ENCODE assay signal across 9 cellular contexts in the genomic region with DNA sequence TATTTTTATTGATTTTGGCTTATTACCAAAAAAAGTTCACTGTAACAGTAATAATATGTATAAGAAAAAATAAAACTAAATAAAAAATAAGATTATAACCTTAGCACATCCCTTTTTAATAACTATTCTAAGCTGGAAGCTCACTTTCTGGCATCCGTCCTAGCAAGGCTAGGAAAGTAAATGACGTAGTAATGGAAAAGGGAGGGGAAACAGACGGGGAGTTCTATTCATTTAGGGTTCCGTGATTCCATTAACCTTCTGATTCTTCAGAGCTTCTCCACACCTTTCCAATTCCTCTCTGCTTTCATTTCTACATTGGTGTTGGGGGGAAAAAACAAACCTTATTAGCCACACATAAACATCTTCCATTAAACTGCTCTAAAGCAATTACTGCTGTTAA.
DNase-seq lines count a peak whose midpoint lies in the region; TF ChIP-seq lines count a peak whose summit lies in the region.
"Had no signal": no experiment of that assay in that cellular context is flagged by ENCODE, and none has a peak within 500 bp of the region (broad histone marks: within the 10 kb centered on the region; RNA-seq: fewer than 3 reads in every experiment).

No MANE protein-coding gene starts in this region.

- peak overlapping the region; percentile 14; the same call in 1 of the 2 replicates for H3K27ac ChIP-seq in VCaP
- H3K27ac ChIP-seq in hepatocyte, result no peak overlapping the region
- H3K27ac ChIP-seq in subcutaneous abdominal adipose tissue (ENCODE audit: low read depth, low read length), result no peak overlapping the region

- no peaks in the 10 kb centered on the region for H3K27me3 ChIP-seq in hepatocyte
- H3K27me3 ChIP-seq in subcutaneous abdominal adipose tissue (ENCODE audit: control insufficient read depth in 5 of 5, insufficient read depth in 4 of 5, low read length in 5 of 5), result no peaks in the 10 kb centered on the region

- H3K4me3 ChIP-seq in hepatocyte (no peak overlapping the region), subcutaneous abdominal adipose tissue (ENCODE audit: low read depth in 1 of 5, low read length in 5 of 5) (peak overlapping the region; percentile 30 to 80 (median 62))
- H3K4me3 ChIP-seq: K562 had no signal

- DNase-seq in HT-29 (ENCODE audit: low spot score) (peak; percentile 9), hepatocyte (ENCODE audit: low spot score) (no peak), NOMO-1 treated with DMSO at 0.1 percent for 48 hours (lab: John Stamatoyannopoulos, UW; ENCODE audit: unreplicated experiment) (no peak), CD14-positive monocyte (ENCODE audit: low spot score) (no peak)
- no peak for DNase-seq in activated T-helper 2 cell treated with anti-CD3 and anti-CD28 coated beads, Interferon-gamma antibody, Interleukin-2, Interleukin-4, amounts not matched to agents 10 μg/mL and 5 μg/mL and 100 μg/mL, durations not matched to agents 14 hours and 24 hours and 36 hours (ENCODE audit: low spot score)
- DNase-seq in activated CD4-positive, alpha-beta T cell treated with anti-CD3 and anti-CD28 coated beads for 4 hours, result no peak

- peaks cover 14% of the 10 kb centered on the region for H3K27me3 Mint-ChIP-seq in activated T-helper 2 cell treated with anti-CD3 and anti-CD28 coated beads, Interferon-gamma antibody, Interleukin-2, Interleukin-4, amounts not matched to agents 10 μg/mL and 5 μg/mL and 100 μg/mL, durations not matched to agents 14 hours and 24 hours and 36 hours (ENCODE audit: low read depth)
- H3K27me3 Mint-ChIP-seq in CD14-positive monocyte (ENCODE audit: low read depth in 3 of 3), result peaks cover 11 to 25% (median 12%) of the 10 kb centered on the region in 3 donors

- H3K9me2 ChIP-seq in hepatocyte (replicated peaks; ENCODE audit: insufficient read depth), result no peaks in the 10 kb centered on the region

- WGBS in hepatocyte (ENCODE audit: low lambda C conversion rate, missing lambda C conversion rate), result 77% methylated on average over 4 of the region's 4 CpGs

- no peaks in the 10 kb centered on the region for H3K4me1 Mint-ChIP-seq in activated T-helper 2 cell treated with anti-CD3 and anti-CD28 coated beads, Interferon-gamma antibody, Interleukin-2, Interleukin-4, amounts not matched to agents 10 μg/mL and 5 μg/mL and 100 μg/mL, durations not matched to agents 14 hours and 24 hours and 36 hours (ENCODE audit: low read depth)
- H3K4me1 Mint-ChIP-seq in CD14-positive monocyte, result peaks cover 9% of the 10 kb centered on the region

- no peak overlapping the region for H3K4me3 Mint-ChIP-seq in activated T-helper 2 cell treated with anti-CD3 and anti-CD28 coated beads, Interferon-gamma antibody, Interleukin-2, Interleukin-4, amounts not matched to agents 10 μg/mL and 5 μg/mL and 100 μg/mL, durations not matched to agents 14 hours and 24 hours and 36 hours (ENCODE audit: low read depth)
- peak overlapping the region in 1 of 2 donors; percentile 8 for H3K4me3 Mint-ChIP-seq in CD14-positive monocyte

- H3K36me3 ChIP-seq in hepatocyte (replicated peaks; ENCODE audit: insufficient read depth, low read depth) (no peaks in the 10 kb centered on the region), subcutaneous abdominal adipose tissue (ENCODE audit: control insufficient read depth in 5 of 5, insufficient read depth in 5 of 5, low read length in 5 of 5) (no peaks in the 10 kb centered on the region)

- no peaks in the 10 kb centered on the region for H3K9me3 ChIP-seq in hepatocyte (ENCODE audit: low read depth)
- no peaks in the 10 kb centered on the region for H3K9me3 ChIP-seq in subcutaneous abdominal adipose tissue (ENCODE audit: control insufficient read depth in 5 of 5, low read length in 5 of 5)

- no peaks in the 10 kb centered on the region for H3K9me3 Mint-ChIP-seq in activated T-helper 2 cell treated with anti-CD3 and anti-CD28 coated beads, Interferon-gamma antibody, Interleukin-2, Interleukin-4, amounts not matched to agents 10 μg/mL and 5 μg/mL and 100 μg/mL, durations not matched to agents 14 hours and 24 hours and 36 hours
- no peaks in the 10 kb centered on the region for H3K9me3 Mint-ChIP-seq in CD14-positive monocyte

- H2AFZ ChIP-seq in hepatocyte, result no peak overlapping the region

- peak overlapping the region in 3 of 5 donors; percentile 9 to 48 (median 23) for H3K9ac ChIP-seq in subcutaneous abdominal adipose tissue (ENCODE audit: low read length in 5 of 5)

- no peak for TF ChIP-seq CTCF in VCaP (conservative IDR thresholded peaks at IDR 0.05)
- no peak for TF ChIP-seq CTCF in hepatocyte (IDR thresholded peaks at IDR 0.05; ENCODE audit: poor library complexity)
- TF ChIP-seq CTCF in CD14-positive monocyte (IDR thresholded peaks at IDR 0.05), result no peak

- H4K20me1 ChIP-seq in hepatocyte (ENCODE audit: insufficient read depth, poor library complexity, severe bottlenecking), result no peaks in the 10 kb centered on the region

- H3K27ac Mint-ChIP-seq in activated T-helper 2 cell treated with anti-CD3 and anti-CD28 coated beads, Interferon-gamma antibody, Interleukin-2, Interleukin-4, amounts not matched to agents 10 μg/mL and 5 μg/mL and 100 μg/mL, durations not matched to agents 14 hours and 24 hours and 36 hours, result no peak overlapping the region
- H3K27ac Mint-ChIP-seq in CD14-positive monocyte, result peak overlapping the region in 1 of 7 donors; percentile 6

- H3K4me2 ChIP-seq in hepatocyte, result peak overlapping the region; percentile 28

- intact Hi-C loops in activated T-helper 2 cell treated with anti-CD3 and anti-CD28 coated beads, Interferon-gamma antibody, Interleukin-2, Interleukin-4, amounts not matched to agents 10 μg/mL and 5 μg/mL and 100 μg/mL, durations not matched to agents 14 hours and 24 hours and 36 hours (cut with micrococcal nuclease), result no loop called here
- intact Hi-C loops in CD14-positive monocyte (cut with micrococcal nuclease), result no loop called here

- H3K36me3 Mint-ChIP-seq in activated T-helper 2 cell treated with anti-CD3 and anti-CD28 coated beads, Interferon-gamma antibody, Interleukin-2, Interleukin-4, amounts not matched to agents 10 μg/mL and 5 μg/mL and 100 μg/mL, durations not matched to agents 14 hours and 24 hours and 36 hours (ENCODE audit: low read depth), result no peaks in the 10 kb centered on the region
- H3K36me3 Mint-ChIP-seq in CD14-positive monocyte, result no peaks in the 10 kb centered on the region

- no peaks in the 10 kb centered on the region for H3K79me2 ChIP-seq in hepatocyte

- H3K4me1 ChIP-seq in hepatocyte (ENCODE audit: insufficient read depth) (no peaks in the 10 kb centered on the region), subcutaneous abdominal adipose tissue (ENCODE audit: control insufficient read depth in 5 of 5, insufficient read depth in 5 of 5, low read length in 5 of 5) (peaks cover 0 to 13% (median 6%) of the 10 kb centered on the region in 5 donors)
